In genomic region chr19:53333466-53334449, GRCh38 we compare ENCODE assay signal across 1 cellular context.
TF ChIP-seq lines count a peak whose summit lies in the region.

Gene ZNF845, plus strand, starts transcription at chr19:53333749. Its CDS starts 7,559 bp downstream, at chr19:53341308.

TF ChIP-seq in K562, 482 proteins besides CTCF, POLR2A, EP300 and RAD21 (continued from another document):
- TF ChIP-seq SMAD4 (CRISPR knock-in tag; conservative IDR thresholded peaks at IDR 0.05) (no peak; the same call in 1 of the 2 replicates), ZNF282 (CRISPR knock-in tag; IDR thresholded peaks at IDR 0.05) (no peak), SMARCE1 (IDR thresholded peaks at IDR 0.05) (no peak), MXI1 (IDR thresholded peaks at IDR 0.05; ENCODE audit: low read depth, low read length) (no peak), KLF16 (IDR thresholded peaks at IDR 0.05) (no peak), RAD51 (IDR thresholded peaks at IDR 0.05; ENCODE audit: borderline replicate concordance, low read depth) (no peak), ZNF316 (IDR thresholded peaks at IDR 0.05) (no peak), POLR2AphosphoS5 (IDR thresholded peaks at IDR 0.05; ENCODE audit: control insufficient read depth, insufficient read depth, low read depth, low read length) (peak; percentile 70; the same call in 1 of the 2 replicates), ZNF696 (CRISPR knock-in tag; conservative IDR thresholded peaks at IDR 0.05) (no peak), PHF20 (IDR thresholded peaks at IDR 0.05; ENCODE audit: partially characterized antibody) (peak; percentile 66), NONO (IDR thresholded peaks at IDR 0.05; ENCODE audit: low read depth in 2 of 2, low read length in 1 of 2) (no peak), TCF15 (CRISPR knock-in tag; IDR thresholded peaks at IDR 0.05) (no peak), SPI1 (IDR thresholded peaks at IDR 0.05; ENCODE audit: borderline replicate concordance, low read depth, low read length) (no peak), CCAR2 (IDR thresholded peaks at IDR 0.05; ENCODE audit: low read depth, low read length) (no peak), TAL1 (IDR thresholded peaks at IDR 0.05) (no peak), FOXA1 (IDR thresholded peaks at IDR 0.05; ENCODE audit: borderline replicate concordance) (no peak), ELF1 (tag; IDR thresholded peaks at IDR 0.05) (peak; percentile 96), JUND (IDR thresholded peaks at IDR 0.05; ENCODE audit: borderline replicate concordance, low read depth, low read length) (no peak), JUND (tag; IDR thresholded peaks at IDR 0.05; ENCODE audit: borderline replicate concordance, low read depth, low read length) (no peak), ID3 (CRISPR knock-in tag; IDR thresholded peaks at IDR 0.05) (no peak), ID3 (tag; IDR thresholded peaks at IDR 0.05) (no peak), ASH1L (IDR thresholded peaks at IDR 0.05; ENCODE audit: borderline replicate concordance, low read depth, partially characterized antibody) (peak; percentile 58), STAT5B (CRISPR knock-in tag; IDR thresholded peaks at IDR 0.05) (no peak), SRSF1 (IDR thresholded peaks at IDR 0.05; ENCODE audit: low read depth, low read length) (no peak), CHD4 (IDR thresholded peaks at IDR 0.05; ENCODE audit: insufficient read depth, insufficient replicate concordance, low read depth, low read length, poor library complexity, severe bottlenecking) (no peak), GABPB2 (CRISPR knock-in tag; conservative IDR thresholded peaks at IDR 0.05) (no peak), TEAD2 (tag; IDR thresholded peaks at IDR 0.05) (no peak), ZNF766 (CRISPR knock-in tag; conservative IDR thresholded peaks at IDR 0.05) (no peak), CSDE1 (IDR thresholded peaks at IDR 0.05) (no peak), ZNF232 (CRISPR knock-in tag; IDR thresholded peaks at IDR 0.05) (no peak), ARHGAP35 (IDR thresholded peaks at IDR 0.05; ENCODE audit: partially characterized antibody) (no peak), PML (IDR thresholded peaks at IDR 0.05; ENCODE audit: low read length) (peak; percentile 47; the same call in 1 of the 2 replicates), ZNF253 (CRISPR knock-in tag; conservative IDR thresholded peaks at IDR 0.05) (no peak), TRIM25 (IDR thresholded peaks at IDR 0.05; ENCODE audit: borderline replicate concordance) (no peak), ELF2 (CRISPR knock-in tag; IDR thresholded peaks at IDR 0.05) (peak; percentile 93), PHF8 (IDR thresholded peaks at IDR 0.05; ENCODE audit: borderline replicate concordance, low read length) (peak; percentile 88; the same call in 1 of the 2 replicates), ZNF217 (CRISPR knock-in tag; IDR thresholded peaks at IDR 0.05) (no peak), ZMIZ1 (IDR thresholded peaks at IDR 0.05; ENCODE audit: low read depth in 2 of 2, low read length in 2 of 2) (no peak)
- TF ChIP-seq, protein P1, sequence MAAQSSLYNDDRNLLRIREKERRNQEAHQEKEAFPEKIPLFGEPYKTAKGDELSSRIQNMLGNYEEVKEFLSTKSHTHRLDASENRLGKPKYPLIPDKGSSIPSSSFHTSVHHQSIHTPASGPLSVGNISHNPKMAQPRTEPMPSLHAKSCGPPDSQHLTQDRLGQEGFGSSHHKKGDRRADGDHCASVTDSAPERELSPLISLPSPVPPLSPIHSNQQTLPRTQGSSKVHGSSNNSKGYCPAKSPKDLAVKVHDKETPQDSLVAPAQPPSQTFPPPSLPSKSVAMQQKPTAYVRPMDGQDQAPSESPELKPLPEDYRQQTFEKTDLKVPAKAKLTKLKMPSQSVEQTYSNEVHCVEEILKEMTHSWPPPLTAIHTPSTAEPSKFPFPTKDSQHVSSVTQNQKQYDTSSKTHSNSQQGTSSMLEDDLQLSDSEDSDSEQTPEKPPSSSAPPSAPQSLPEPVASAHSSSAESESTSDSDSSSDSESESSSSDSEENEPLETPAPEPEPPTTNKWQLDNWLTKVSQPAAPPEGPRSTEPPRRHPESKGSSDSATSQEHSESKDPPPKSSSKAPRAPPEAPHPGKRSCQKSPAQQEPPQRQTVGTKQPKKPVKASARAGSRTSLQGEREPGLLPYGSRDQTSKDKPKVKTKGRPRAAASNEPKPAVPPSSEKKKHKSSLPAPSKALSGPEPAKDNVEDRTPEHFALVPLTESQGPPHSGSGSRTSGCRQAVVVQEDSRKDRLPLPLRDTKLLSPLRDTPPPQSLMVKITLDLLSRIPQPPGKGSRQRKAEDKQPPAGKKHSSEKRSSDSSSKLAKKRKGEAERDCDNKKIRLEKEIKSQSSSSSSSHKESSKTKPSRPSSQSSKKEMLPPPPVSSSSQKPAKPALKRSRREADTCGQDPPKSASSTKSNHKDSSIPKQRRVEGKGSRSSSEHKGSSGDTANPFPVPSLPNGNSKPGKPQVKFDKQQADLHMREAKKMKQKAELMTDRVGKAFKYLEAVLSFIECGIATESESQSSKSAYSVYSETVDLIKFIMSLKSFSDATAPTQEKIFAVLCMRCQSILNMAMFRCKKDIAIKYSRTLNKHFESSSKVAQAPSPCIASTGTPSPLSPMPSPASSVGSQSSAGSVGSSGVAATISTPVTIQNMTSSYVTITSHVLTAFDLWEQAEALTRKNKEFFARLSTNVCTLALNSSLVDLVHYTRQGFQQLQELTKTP (IDR thresholded peaks at IDR 0.05; ENCODE audit: low read depth in 1 of 2, partially characterized antibody in 2 of 2): no peak
- TF ChIP-seq, protein P2, sequence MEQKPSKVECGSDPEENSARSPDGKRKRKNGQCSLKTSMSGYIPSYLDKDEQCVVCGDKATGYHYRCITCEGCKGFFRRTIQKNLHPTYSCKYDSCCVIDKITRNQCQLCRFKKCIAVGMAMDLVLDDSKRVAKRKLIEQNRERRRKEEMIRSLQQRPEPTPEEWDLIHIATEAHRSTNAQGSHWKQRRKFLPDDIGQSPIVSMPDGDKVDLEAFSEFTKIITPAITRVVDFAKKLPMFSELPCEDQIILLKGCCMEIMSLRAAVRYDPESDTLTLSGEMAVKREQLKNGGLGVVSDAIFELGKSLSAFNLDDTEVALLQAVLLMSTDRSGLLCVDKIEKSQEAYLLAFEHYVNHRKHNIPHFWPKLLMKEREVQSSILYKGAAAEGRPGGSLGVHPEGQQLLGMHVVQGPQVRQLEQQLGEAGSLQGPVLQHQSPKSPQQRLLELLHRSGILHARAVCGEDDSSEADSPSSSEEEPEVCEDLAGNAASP (IDR thresholded peaks at IDR 0.05): no peak
- TF ChIP-seq, protein P3, sequence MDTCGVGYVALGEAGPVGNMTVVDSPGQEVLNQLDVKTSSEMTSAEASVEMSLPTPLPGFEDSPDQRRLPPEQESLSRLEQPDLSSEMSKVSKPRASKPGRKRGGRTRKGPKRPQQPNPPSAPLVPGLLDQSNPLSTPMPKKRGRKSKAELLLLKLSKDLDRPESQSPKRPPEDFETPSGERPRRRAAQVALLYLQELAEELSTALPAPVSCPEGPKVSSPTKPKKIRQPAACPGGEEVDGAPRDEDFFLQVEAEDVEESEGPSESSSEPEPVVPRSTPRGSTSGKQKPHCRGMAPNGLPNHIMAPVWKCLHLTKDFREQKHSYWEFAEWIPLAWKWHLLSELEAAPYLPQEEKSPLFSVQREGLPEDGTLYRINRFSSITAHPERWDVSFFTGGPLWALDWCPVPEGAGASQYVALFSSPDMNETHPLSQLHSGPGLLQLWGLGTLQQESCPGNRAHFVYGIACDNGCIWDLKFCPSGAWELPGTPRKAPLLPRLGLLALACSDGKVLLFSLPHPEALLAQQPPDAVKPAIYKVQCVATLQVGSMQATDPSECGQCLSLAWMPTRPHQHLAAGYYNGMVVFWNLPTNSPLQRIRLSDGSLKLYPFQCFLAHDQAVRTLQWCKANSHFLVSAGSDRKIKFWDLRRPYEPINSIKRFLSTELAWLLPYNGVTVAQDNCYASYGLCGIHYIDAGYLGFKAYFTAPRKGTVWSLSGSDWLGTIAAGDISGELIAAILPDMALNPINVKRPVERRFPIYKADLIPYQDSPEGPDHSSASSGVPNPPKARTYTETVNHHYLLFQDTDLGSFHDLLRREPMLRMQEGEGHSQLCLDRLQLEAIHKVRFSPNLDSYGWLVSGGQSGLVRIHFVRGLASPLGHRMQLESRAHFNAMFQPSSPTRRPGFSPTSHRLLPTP (IDR thresholded peaks at IDR 0.05; ENCODE audit: borderline replicate concordance, extremely low read depth, insufficient read length): no peak
- TF ChIP-seq, protein P4, sequence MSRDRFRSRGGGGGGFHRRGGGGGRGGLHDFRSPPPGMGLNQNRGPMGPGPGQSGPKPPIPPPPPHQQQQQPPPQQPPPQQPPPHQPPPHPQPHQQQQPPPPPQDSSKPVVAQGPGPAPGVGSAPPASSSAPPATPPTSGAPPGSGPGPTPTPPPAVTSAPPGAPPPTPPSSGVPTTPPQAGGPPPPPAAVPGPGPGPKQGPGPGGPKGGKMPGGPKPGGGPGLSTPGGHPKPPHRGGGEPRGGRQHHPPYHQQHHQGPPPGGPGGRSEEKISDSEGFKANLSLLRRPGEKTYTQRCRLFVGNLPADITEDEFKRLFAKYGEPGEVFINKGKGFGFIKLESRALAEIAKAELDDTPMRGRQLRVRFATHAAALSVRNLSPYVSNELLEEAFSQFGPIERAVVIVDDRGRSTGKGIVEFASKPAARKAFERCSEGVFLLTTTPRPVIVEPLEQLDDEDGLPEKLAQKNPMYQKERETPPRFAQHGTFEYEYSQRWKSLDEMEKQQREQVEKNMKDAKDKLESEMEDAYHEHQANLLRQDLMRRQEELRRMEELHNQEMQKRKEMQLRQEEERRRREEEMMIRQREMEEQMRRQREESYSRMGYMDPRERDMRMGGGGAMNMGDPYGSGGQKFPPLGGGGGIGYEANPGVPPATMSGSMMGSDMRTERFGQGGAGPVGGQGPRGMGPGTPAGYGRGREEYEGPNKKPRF (IDR thresholded peaks at IDR 0.05; ENCODE audit: low read depth, low read length): no peak
